21 cellular contexts compared by ENCODE assay signal in the genomic region with DNA sequence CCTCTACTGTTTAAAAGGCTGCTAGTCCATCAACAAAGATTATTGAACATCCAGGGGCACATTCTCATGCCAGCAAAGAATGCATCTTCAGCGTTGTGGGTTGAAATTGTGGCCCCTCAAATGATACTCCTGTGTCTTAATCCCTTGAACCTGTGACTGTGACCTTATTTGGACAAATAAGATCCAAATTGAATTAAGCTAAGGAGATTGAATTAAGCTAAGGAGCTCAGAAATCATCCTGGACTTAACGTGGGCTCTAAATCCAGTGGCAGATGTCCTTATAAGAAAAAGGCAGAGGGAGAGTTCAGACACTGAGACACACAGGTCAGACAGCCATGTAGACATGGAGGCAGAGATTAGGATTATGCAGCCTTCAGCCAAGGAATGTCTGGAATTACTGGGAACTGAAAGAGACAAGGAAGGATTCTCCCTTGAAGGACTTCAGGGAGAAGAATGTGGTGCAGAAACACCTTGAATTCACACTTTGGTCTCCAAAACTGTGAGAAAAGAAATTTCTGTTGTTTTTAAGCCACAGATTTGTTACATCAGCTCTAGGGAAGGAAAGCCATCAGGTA.
A peak's percentile ranks its signal among the peaks of the same experiment; 100 is the strongest.
DNase-seq lines count a peak whose midpoint lies in the region; ATAC-seq and TF ChIP-seq lines count a peak whose summit lies in the region.
"Had no signal": no experiment of that assay in that cellular context is flagged by ENCODE, and none has a peak within 500 bp of the region (broad histone marks: within the 10 kb centered on the region; RNA-seq: fewer than 3 reads in every experiment).

No MANE protein-coding gene starts in this region.

- peak; percentile 21 to 86 for DNase-seq in NCI-H524 (lab: John Stamatoyannopoulos, UW)
- DNase-seq in WERI-Rb-1, result peak; percentile 71
- DNase-seq in activated CD4-positive, alpha-beta T cell treated with anti-CD3 and anti-CD28 coated beads, Interleukin-2, amount 50 U/mL, for 48 hours, result no peak
- no peak for DNase-seq in stimulated activated CD4-positive, alpha-beta T cell treated with anti-CD3 and anti-CD28 coated beads, Interleukin-4, amount 100 ng/mL, for 4 hours
- DNase-seq: CD8-positive, alpha-beta memory T cell; DMS153; DND-41; H9; MM.1S; NCI-H1694; NCI-H2029 treated with DMSO at 0.1 percent for 48 hours; NCI-H2227 treated with DMSO at 0.1 percent for 48 hours; SIG-M5; SK-N-SH had no signal

- H3K27me3 ChIP-seq in WERI-Rb-1 (ENCODE audit: insufficient read depth, low read depth, severe bottlenecking), result no peaks in the 10 kb centered on the region

- H3K9me3 ChIP-seq in WERI-Rb-1 (ENCODE audit: severe bottlenecking), result no peaks in the 10 kb centered on the region
- H3K9me3 ChIP-seq: SK-N-SH had no signal

- TF ChIP-seq CTCF in WERI-Rb-1 (IDR thresholded peaks at IDR 0.05; ENCODE audit: low read depth, low read length) (no peak), nephron (IDR thresholded peaks at IDR 0.05; ENCODE audit: unreplicated experiment in 3 of 3) (no peak)

- no peaks in the 10 kb centered on the region for H3K36me3 ChIP-seq in WERI-Rb-1

- H3K27ac ChIP-seq in WERI-Rb-1, result no peak overlapping the region
- H3K27ac ChIP-seq: KMS-11 had no signal

- no peak for ATAC-seq in HG02623 (IDR thresholded peaks at IDR 0.05; ENCODE audit: unreplicated experiment)
- ATAC-seq in GM21423 (IDR thresholded peaks at IDR 0.05; ENCODE audit: unreplicated experiment), result no peak

- H3K9me3 Mint-ChIP-seq in nephron, result no peaks in the 10 kb centered on the region
- H3K9me3 Mint-ChIP-seq: CD8-positive, alpha-beta memory T cell; IgD-negative memory B cell had no signal

- H3K27me3 Mint-ChIP-seq in nephron (ENCODE audit: low read depth), result no peaks in the 10 kb centered on the region

- H3K4me3 Mint-ChIP-seq in nephron, result no peak overlapping the region
- H3K4me3 Mint-ChIP-seq: B cell; CD14-positive monocyte; CD8-positive, alpha-beta memory T cell; H9; IgD-negative memory B cell had no signal

- H3K36me3 Mint-ChIP-seq in nephron (ENCODE audit: low read depth), result no peaks in the 10 kb centered on the region
- H3K36me3 Mint-ChIP-seq: CD14-positive monocyte; CD8-positive, alpha-beta memory T cell; IgD-negative memory B cell had no signal

- peaks cover 39% of the 10 kb centered on the region for H3K4me1 Mint-ChIP-seq in nephron
- H3K4me1 Mint-ChIP-seq: B cell; CD14-positive monocyte; CD8-positive, alpha-beta memory T cell had no signal

- H3K4me3 ChIP-seq in WERI-Rb-1 (ENCODE audit: low read depth, low read length), result no peak overlapping the region

- H3K27ac Mint-ChIP-seq in nephron, result peak overlapping the region in 2 of 3 experiments; percentile 41 to 53
- H3K27ac Mint-ChIP-seq: B cell; CD14-positive monocyte; CD8-positive, alpha-beta memory T cell; H9; IgD-negative memory B cell had no signal

Comparison
In these comparisons a context has a peak if more than half of its experiments do, and no peak if none do; other contexts are left out.
1. DNase-seq: peak in NCI-H524 (2 of 2) and WERI-Rb-1 (single experiment); none in activated CD4-positive, alpha-beta T cell treated with anti-CD3 and anti-CD28 coated beads, Interleukin-2, amount 50 U/mL, for 48 hours (0 of 2) and stimulated activated CD4-positive, alpha-beta T cell treated with anti-CD3 and anti-CD28 coated beads, Interleukin-4, amount 100 ng/mL, for 4 hours (0 of 2).